ENCODE assay signal across 14 cellular contexts in genomic region chr9:135320331-135320730, GRCh38.
"Had no signal": no experiment of that assay in that cellular context is flagged by ENCODE, and none has a peak within 500 bp of the region (broad histone marks: within the 10 kb centered on the region; RNA-seq: fewer than 3 reads in every experiment).

No MANE protein-coding gene starts in this region.

- H3K36me3 ChIP-seq: colonic mucosa, ovary, right atrium auricular region, sigmoid colon had no signal

- H3K36me3 Mint-ChIP-seq: naive thymus-derived CD8-positive, alpha-beta T cell had no signal

- H3K4me2 ChIP-seq: hepatocyte had no signal

- H3K9me3 Mint-ChIP-seq: naive thymus-derived CD8-positive, alpha-beta T cell had no signal

- H3K4me1 Mint-ChIP-seq: naive thymus-derived CD8-positive, alpha-beta T cell had no signal

- H3K27me3 ChIP-seq: colonic mucosa, ovary, right atrium auricular region had no signal

- H3K4me1 ChIP-seq: colonic mucosa, right atrium auricular region, sigmoid colon had no signal

- ATAC-seq: mucosa of descending colon; naive thymus-derived CD8-positive, alpha-beta T cell had no signal

- H3K27ac Mint-ChIP-seq: naive thymus-derived CD8-positive, alpha-beta T cell had no signal

- H3K27ac ChIP-seq: colonic mucosa, hepatocyte, ovary, right atrium auricular region, sigmoid colon, skin epidermis had no signal

- DNase-seq: colonic mucosa; effector CD4-positive, alpha-beta T cell; foreskin melanocyte; kidney glomerular epithelial cell; naive thymus-derived CD8-positive, alpha-beta T cell; ovary; sigmoid colon; stimulated activated naive CD4-positive, alpha-beta T cell treated with Interleukin-2 at 50 U/mL for 16 hours; trophoblast cell had no signal

- H2AFZ ChIP-seq: hepatocyte had no signal

- FAIRE-seq: urothelium cell line had no signal

- H3K9me3 ChIP-seq: colonic mucosa, mucosa of descending colon, right atrium auricular region had no signal

- H3K4me3 ChIP-seq: colonic mucosa, hepatocyte, mucosa of descending colon, ovary, right atrium auricular region, sigmoid colon, skin epidermis had no signal

- H3K4me3 Mint-ChIP-seq: naive thymus-derived CD8-positive, alpha-beta T cell had no signal

- H3K79me2 ChIP-seq: hepatocyte had no signal
